Comparison of ENCODE assay signal across 23 cellular contexts in the genomic region with DNA sequence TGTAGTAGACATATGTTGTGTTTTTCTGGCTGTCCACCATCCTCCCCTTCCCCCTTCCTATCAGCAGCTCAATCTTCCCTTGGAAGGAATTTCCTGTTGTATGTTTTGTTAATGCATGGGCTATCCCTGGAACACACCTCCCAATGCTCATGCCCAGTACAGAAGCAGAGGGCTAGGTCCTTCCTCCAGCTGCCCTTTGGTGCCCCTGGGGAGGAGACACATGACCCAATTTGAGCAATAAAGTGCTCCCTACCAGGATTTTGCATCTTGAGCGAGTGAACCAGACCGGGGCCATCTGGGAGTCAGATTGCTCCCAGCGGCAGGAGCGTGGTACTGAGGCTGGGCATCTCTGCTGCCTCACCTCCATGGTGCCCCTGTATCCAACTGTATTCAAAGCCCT.
"Had no signal": no experiment of that assay in that cellular context is flagged by ENCODE, and none has a peak within 500 bp of the region (broad histone marks: within the 10 kb centered on the region; RNA-seq: fewer than 3 reads in every experiment).

No MANE protein-coding gene starts in this region.

- H3K4me1 Mint-ChIP-seq: activated B cell treated with CpG ODN at 0.5 μM for 24 hours; activated naive CD8-positive, alpha-beta T cell treated with anti-CD3 and anti-CD28 coated beads, Interleukin-2, amount 10 ng/mL, durations not matched to agents 7 days and 5 days; activated T-helper 17 cell treated with anti-CD3 and anti-CD28 coated beads, Interleukin-2, amount 50 U/mL, for 72 hours; memory B cell; naive thymus-derived CD8-positive, alpha-beta T cell; stimulated activated effector memory CD8-positive, alpha-beta T cell treated with anti-CD3 and anti-CD28 coated beads, Interleukin-12 subunit alpha, Interleukin-12 subunit beta, amount 100 ng/mL, for 72 hours had no signal

- FAIRE-seq: frontal cortex, small intestine had no signal

- H3K4me1 ChIP-seq: left lung, parathyroid adenoma, right lobe of liver, testis, upper lobe of right lung had no signal

- H2AFZ ChIP-seq: parathyroid adenoma had no signal

- H3K27ac ChIP-seq: dorsolateral prefrontal cortex, epithelial cell of prostate, left lung, neutrophil, parathyroid adenoma, right lobe of liver, testis, upper lobe of right lung had no signal

- H3K27ac Mint-ChIP-seq: activated B cell treated with CpG ODN at 0.5 μM for 24 hours; activated CD8-positive, alpha-beta T cell treated with anti-CD3 and anti-CD28 coated beads for 36 hours; activated naive CD8-positive, alpha-beta T cell treated with anti-CD3 and anti-CD28 coated beads, Interleukin-2, amount 10 ng/mL, durations not matched to agents 7 days and 5 days; activated T-helper 17 cell treated with anti-CD3 and anti-CD28 coated beads, Interleukin-2, amount 50 U/mL, for 72 hours; memory B cell; naive thymus-derived CD8-positive, alpha-beta T cell; stimulated activated effector memory CD8-positive, alpha-beta T cell treated with anti-CD3 and anti-CD28 coated beads, Interleukin-12 subunit alpha, Interleukin-12 subunit beta, amount 100 ng/mL, for 72 hours had no signal

- ATAC-seq: activated CD8-positive, alpha-beta T cell treated with anti-CD3 and anti-CD28 coated beads for 36 hours; activated T-helper 17 cell treated with anti-CD3 and anti-CD28 coated beads, Interleukin-2, amount 50 U/mL, for 72 hours; left lung; naive thymus-derived CD8-positive, alpha-beta T cell; right lobe of liver; stimulated activated effector memory CD8-positive, alpha-beta T cell treated with anti-CD3 and anti-CD28 coated beads, Interleukin-12 subunit alpha, Interleukin-12 subunit beta, amount 100 ng/mL, for 72 hours; upper lobe of right lung had no signal

- H3K4me3 ChIP-seq: dorsolateral prefrontal cortex, left lung, right lobe of liver, testis, upper lobe of right lung had no signal

- H3K79me2 ChIP-seq: parathyroid adenoma had no signal

- H3K9me3 ChIP-seq: neutrophil, right lobe of liver, testis, upper lobe of right lung had no signal

- H3K9me3 Mint-ChIP-seq: activated CD8-positive, alpha-beta T cell treated with anti-CD3 and anti-CD28 coated beads for 36 hours; activated T-helper 17 cell treated with anti-CD3 and anti-CD28 coated beads, Interleukin-2, amount 50 U/mL, for 72 hours; stimulated activated effector memory CD8-positive, alpha-beta T cell treated with anti-CD3 and anti-CD28 coated beads, Interleukin-12 subunit alpha, Interleukin-12 subunit beta, amount 100 ng/mL, for 72 hours had no signal

- H3K4me3 Mint-ChIP-seq: activated B cell treated with CpG ODN at 0.5 μM for 24 hours; activated CD8-positive, alpha-beta T cell treated with anti-CD3 and anti-CD28 coated beads for 36 hours; activated naive CD8-positive, alpha-beta T cell treated with anti-CD3 and anti-CD28 coated beads, Interleukin-2, amount 10 ng/mL, durations not matched to agents 7 days and 5 days; activated T-helper 17 cell treated with anti-CD3 and anti-CD28 coated beads, Interleukin-2, amount 50 U/mL, for 72 hours; memory B cell; naive thymus-derived CD8-positive, alpha-beta T cell; stimulated activated effector memory CD8-positive, alpha-beta T cell treated with anti-CD3 and anti-CD28 coated beads, Interleukin-12 subunit alpha, Interleukin-12 subunit beta, amount 100 ng/mL, for 72 hours had no signal

- H3K36me3 Mint-ChIP-seq: activated naive CD8-positive, alpha-beta T cell treated with anti-CD3 and anti-CD28 coated beads, Interleukin-2, amount 10 ng/mL, durations not matched to agents 7 days and 5 days; memory B cell; stimulated activated effector memory CD8-positive, alpha-beta T cell treated with anti-CD3 and anti-CD28 coated beads, Interleukin-12 subunit alpha, Interleukin-12 subunit beta, amount 100 ng/mL, for 72 hours had no signal

- H3K9ac ChIP-seq: parathyroid adenoma had no signal

- H3K27me3 ChIP-seq: dorsolateral prefrontal cortex, left lung, neutrophil, right lobe of liver, testis, upper lobe of right lung had no signal

- H3K27me3 Mint-ChIP-seq: activated CD8-positive, alpha-beta T cell treated with anti-CD3 and anti-CD28 coated beads for 36 hours had no signal

- DNase-seq: activated B cell treated with CpG ODN at 0.5 μM for 24 hours; activated CD4-positive, alpha-beta T cell treated with anti-CD3 and anti-CD28 coated beads for 48 hours; activated CD8-positive, alpha-beta T cell treated with anti-CD3 and anti-CD28 coated beads for 36 hours; activated naive CD4-positive, alpha-beta T cell treated with Interleukin-2 at 50 U/mL for 16 hours; activated naive CD8-positive, alpha-beta T cell treated with anti-CD3 and anti-CD28 coated beads, Interleukin-2, amount 10 ng/mL, durations not matched to agents 7 days and 5 days; activated T-cell treated with anti-CD3 and anti-CD28 coated beads, Interleukin-2, amount 50 U/mL, for 1 hour; amygdala; dorsolateral prefrontal cortex; head of caudate nucleus; left lung; naive thymus-derived CD8-positive, alpha-beta T cell; right lobe of liver; small intestine; stimulated activated CD4-positive, alpha-beta T cell treated with anti-CD3 and anti-CD28 coated beads, Interleukin-4, amount 100 ng/mL, for 24 hours; testis; upper lobe of right lung had no signal

- H3K36me3 ChIP-seq: left lung, neutrophil, right lobe of liver, upper lobe of right lung had no signal
